1 cellular context compared by ENCODE assay signal in the genomic region with DNA sequence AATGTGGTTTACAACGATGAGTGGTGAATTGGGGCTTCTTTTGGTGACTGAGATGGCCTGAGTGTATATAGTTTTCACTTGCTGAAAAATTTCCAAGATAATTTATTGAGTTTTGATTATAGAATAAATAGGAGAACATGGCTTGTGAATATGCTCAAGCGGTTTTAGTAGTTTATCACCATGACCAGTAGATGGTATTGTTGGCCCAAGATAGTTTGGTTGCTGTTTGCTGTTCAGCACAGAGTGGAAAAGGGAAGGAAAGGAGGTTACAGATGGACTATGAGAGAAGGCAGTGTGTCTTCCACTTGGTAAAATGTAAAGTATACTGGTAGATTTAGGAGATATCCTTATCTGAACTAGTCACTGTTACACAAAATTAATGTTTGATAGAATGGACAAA.
TF ChIP-seq lines count a peak whose summit lies in the region.

No MANE protein-coding gene starts in this region.

TF ChIP-seq in HepG2, 621 proteins besides CTCF, POLR2A, EP300 and RAD21:
- TF ChIP-seq, protein P1, sequence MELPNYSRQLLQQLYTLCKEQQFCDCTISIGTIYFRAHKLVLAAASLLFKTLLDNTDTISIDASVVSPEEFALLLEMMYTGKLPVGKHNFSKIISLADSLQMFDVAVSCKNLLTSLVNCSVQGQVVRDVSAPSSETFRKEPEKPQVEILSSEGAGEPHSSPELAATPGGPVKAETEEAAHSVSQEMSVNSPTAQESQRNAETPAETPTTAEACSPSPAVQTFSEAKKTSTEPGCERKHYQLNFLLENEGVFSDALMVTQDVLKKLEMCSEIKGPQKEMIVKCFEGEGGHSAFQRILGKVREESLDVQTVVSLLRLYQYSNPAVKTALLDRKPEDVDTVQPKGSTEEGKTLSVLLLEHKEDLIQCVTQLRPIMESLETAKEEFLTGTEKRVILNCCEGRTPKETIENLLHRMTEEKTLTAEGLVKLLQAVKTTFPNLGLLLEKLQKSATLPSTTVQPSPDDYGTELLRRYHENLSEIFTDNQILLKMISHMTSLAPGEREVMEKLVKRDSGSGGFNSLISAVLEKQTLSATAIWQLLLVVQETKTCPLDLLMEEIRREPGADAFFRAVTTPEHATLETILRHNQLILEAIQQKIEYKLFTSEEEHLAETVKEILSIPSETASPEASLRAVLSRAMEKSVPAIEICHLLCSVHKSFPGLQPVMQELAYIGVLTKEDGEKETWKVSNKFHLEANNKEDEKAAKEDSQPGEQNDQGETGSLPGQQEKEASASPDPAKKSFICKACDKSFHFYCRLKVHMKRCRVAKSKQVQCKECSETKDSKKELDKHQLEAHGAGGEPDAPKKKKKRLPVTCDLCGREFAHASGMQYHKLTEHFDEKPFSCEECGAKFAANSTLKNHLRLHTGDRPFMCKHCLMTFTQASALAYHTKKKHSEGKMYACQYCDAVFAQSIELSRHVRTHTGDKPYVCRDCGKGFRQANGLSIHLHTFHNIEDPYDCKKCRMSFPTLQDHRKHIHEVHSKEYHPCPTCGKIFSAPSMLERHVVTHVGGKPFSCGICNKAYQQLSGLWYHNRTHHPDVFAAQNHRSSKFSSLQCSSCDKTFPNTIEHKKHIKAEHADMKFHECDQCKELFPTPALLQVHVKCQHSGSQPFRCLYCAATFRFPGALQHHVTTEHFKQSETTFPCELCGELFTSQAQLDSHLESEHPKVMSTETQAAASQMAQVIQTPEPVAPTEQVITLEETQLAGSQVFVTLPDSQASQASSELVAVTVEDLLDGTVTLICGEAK (IDR thresholded peaks at IDR 0.05) = no peak
- TF ChIP-seq, protein P1 (CRISPR knock-in tag; IDR thresholded peaks at IDR 0.05) = no peak
- TF ChIP-seq ZNF75D (CRISPR knock-in tag; IDR thresholded peaks at IDR 0.05; ENCODE audit: borderline replicate concordance) = no peak
- no peak for TF ChIP-seq ZNF710 (CRISPR knock-in tag; IDR thresholded peaks at IDR 0.05; ENCODE audit: borderline replicate concordance)
- no peak for TF ChIP-seq TRIM24 (CRISPR knock-in tag; IDR thresholded peaks at IDR 0.05)
- TF ChIP-seq AKAP8 (CRISPR knock-in tag; IDR thresholded peaks at IDR 0.05) = no peak
- TF ChIP-seq CBX1 (IDR thresholded peaks at IDR 0.05; ENCODE audit: low read depth) = no peak
- TF ChIP-seq RORA (CRISPR knock-in tag; IDR thresholded peaks at IDR 0.05) = no peak
- TF ChIP-seq, protein P2, sequence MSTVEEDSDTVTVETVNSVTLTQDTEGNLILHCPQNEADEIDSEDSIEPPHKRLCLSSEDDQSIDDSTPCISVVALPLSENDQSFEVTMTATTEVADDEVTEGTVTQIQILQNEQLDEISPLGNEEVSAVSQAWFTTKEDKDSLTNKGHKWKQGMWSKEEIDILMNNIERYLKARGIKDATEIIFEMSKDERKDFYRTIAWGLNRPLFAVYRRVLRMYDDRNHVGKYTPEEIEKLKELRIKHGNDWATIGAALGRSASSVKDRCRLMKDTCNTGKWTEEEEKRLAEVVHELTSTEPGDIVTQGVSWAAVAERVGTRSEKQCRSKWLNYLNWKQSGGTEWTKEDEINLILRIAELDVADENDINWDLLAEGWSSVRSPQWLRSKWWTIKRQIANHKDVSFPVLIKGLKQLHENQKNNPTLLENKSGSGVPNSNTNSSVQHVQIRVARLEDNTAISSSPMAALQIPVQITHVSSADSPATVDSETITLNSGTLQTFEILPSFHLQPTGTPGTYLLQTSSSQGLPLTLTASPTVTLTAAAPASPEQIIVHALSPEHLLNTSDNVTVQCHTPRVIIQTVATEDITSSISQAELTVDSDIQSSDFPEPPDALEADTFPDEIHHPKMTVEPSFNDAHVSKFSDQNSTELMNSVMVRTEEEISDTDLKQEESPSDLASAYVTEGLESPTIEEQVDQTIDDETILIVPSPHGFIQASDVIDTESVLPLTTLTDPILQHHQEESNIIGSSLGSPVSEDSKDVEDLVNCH (CRISPR knock-in tag; IDR thresholded peaks at IDR 0.05) = no peak
- no peak for TF ChIP-seq MAFK (conservative IDR thresholded peaks at IDR 0.05 in 1 of 2, IDR thresholded peaks at IDR 0.05 in 1 of 2; ENCODE audit: low read length in 2 of 2)
- no peak for TF ChIP-seq SP1 (IDR thresholded peaks at IDR 0.05)
- TF ChIP-seq SP1 (CRISPR knock-in tag; IDR thresholded peaks at IDR 0.05) = no peak
- TF ChIP-seq KAT8 (CRISPR knock-in tag; IDR thresholded peaks at IDR 0.05) = no peak
- TF ChIP-seq MAF1 (CRISPR knock-in tag; IDR thresholded peaks at IDR 0.05; ENCODE audit: borderline replicate concordance) = no peak
- TF ChIP-seq ZNF749 (CRISPR knock-in tag; IDR thresholded peaks at IDR 0.05; ENCODE audit: borderline replicate concordance) = no peak
- TF ChIP-seq, protein P3, sequence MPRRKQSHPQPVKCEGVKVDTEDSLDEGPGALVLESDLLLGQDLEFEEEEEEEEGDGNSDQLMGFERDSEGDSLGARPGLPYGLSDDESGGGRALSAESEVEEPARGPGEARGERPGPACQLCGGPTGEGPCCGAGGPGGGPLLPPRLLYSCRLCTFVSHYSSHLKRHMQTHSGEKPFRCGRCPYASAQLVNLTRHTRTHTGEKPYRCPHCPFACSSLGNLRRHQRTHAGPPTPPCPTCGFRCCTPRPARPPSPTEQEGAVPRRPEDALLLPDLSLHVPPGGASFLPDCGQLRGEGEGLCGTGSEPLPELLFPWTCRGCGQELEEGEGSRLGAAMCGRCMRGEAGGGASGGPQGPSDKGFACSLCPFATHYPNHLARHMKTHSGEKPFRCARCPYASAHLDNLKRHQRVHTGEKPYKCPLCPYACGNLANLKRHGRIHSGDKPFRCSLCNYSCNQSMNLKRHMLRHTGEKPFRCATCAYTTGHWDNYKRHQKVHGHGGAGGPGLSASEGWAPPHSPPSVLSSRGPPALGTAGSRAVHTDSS (CRISPR knock-in tag; conservative IDR thresholded peaks at IDR 0.05) = no peak
TF ChIP-seq in HepG2: peak in this region for 0.
